8 cellular contexts compared by ENCODE assay signal in the genomic region with DNA sequence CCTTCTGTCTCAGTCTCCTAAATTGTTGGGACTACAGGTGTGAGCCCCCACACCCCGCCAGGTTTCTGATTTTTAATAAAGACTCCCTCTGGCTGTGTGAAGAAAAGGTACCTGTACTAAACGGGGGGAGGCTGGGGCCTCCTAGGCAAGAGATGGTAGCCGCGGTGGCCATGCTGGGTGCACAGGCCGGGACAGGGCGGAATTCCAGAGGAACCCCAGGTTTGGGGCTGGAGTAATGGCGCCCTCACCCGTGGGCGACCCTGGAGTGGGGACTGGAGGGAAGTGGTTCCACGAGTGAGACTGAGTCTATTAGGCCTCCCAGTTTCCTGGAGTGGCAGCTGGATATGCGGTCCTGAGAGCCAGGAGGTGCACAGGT. TPM values are rescaled to one million over a fixed set of nuclear protein-coding genes. Genes with fewer than 3 reads are reported as not detected.
DNase-seq lines count a peak whose midpoint lies in the region; ATAC-seq and TF ChIP-seq lines count a peak whose summit lies in the region.

No MANE protein-coding gene starts in this region.

- WGBS in tibial nerve, 2 donors: 80 to 82% methylated on average over 11 of the region's 11 CpGs

- TF ChIP-seq POLR2A in tibial nerve (IDR thresholded peaks at IDR 0.05): no peak

- H3K36me3 ChIP-seq in tibial nerve: peaks cover 0 to 8% (median 0%) of the 10 kb centered on the region in 3 donors

- no peak overlapping the region for H3K4me3 ChIP-seq in tibial nerve

- no peak for ATAC-seq in naive B cell (ENCODE audit: low read depth in 2 of 2)
- ATAC-seq in HG03095 (IDR thresholded peaks at IDR 0.05; ENCODE audit: unreplicated experiment): no peak
- ATAC-seq in left lobe of liver: no peak

- TF ChIP-seq EP300 in tibial nerve (IDR thresholded peaks at IDR 0.05): no peak

- no peak for DNase-seq in activated naive CD4-positive, alpha-beta T cell treated with anti-CD3 and anti-CD28 coated beads, Interleukin-2, amount 10 ng/mL, durations not matched to agents 7 days and 5 days
- DNase-seq in activated naive CD4-positive, alpha-beta T cell (lab: John Stamatoyannopoulos, UW): no peak
- DNase-seq in naive B cell: no peak
- no peak for DNase-seq in tibial nerve (ENCODE audit: low spot score in 2 of 2)
- no peak for DNase-seq in left lobe of liver (ENCODE audit: low spot score)
- no peak for DNase-seq in NCI-H82 (lab: John Stamatoyannopoulos, UW)

- H3K27me3 ChIP-seq in tibial nerve: no peaks in the 10 kb centered on the region

- peak overlapping the region; percentile 97 for H3K27ac ChIP-seq in angular gyrus (ENCODE audit: low read depth, low read length)
- H3K27ac ChIP-seq in tibial nerve: peak overlapping the region; percentile 94 to 99 (median 96)

- no peaks in the 10 kb centered on the region for H3K9me3 Mint-ChIP-seq in activated naive CD4-positive, alpha-beta T cell treated with anti-CD3 and anti-CD28 coated beads, Interleukin-2, amount 10 ng/mL, durations not matched to agents 7 days and 5 days
- H3K9me3 Mint-ChIP-seq in naive B cell: no peaks in the 10 kb centered on the region

- H3K4me1 ChIP-seq in tibial nerve: peaks cover 5 to 76% (median 43%) of the 10 kb centered on the region in 4 donors

- CTCF ChIA-PET in activated naive CD4-positive, alpha-beta T cell treated with anti-CD3 and anti-CD28 coated beads, Interleukin-2, amount 10 ng/mL, durations not matched to agents 7 days and 5 days (lab: Charles Lee): no interaction called here

- peaks cover 55% of the 10 kb centered on the region for H3K27me3 Mint-ChIP-seq in activated naive CD4-positive, alpha-beta T cell treated with anti-CD3 and anti-CD28 coated beads, Interleukin-2, amount 10 ng/mL, durations not matched to agents 7 days and 5 days
- H3K27me3 Mint-ChIP-seq in naive B cell: peaks cover 5 to 11% (median 9%) of the 10 kb centered on the region in 3 donors

- peak overlapping the region; percentile 71 for H3K4me3 Mint-ChIP-seq in activated naive CD4-positive, alpha-beta T cell treated with anti-CD3 and anti-CD28 coated beads, Interleukin-2, amount 10 ng/mL, durations not matched to agents 7 days and 5 days
- peak overlapping the region in 7 of 8 donors; percentile 55 to 92 (median 82) for H3K4me3 Mint-ChIP-seq in naive B cell

- peaks cover 39% of the 10 kb centered on the region for H3K4me1 Mint-ChIP-seq in activated naive CD4-positive, alpha-beta T cell treated with anti-CD3 and anti-CD28 coated beads, Interleukin-2, amount 10 ng/mL, durations not matched to agents 7 days and 5 days
- peaks cover 17 to 37% (median 28%) of the 10 kb centered on the region in 3 donors for H3K4me1 Mint-ChIP-seq in naive B cell

- H3K9me3 ChIP-seq in tibial nerve: no peaks in the 10 kb centered on the region

- peaks cover 5% of the 10 kb centered on the region for H3K36me3 Mint-ChIP-seq in activated naive CD4-positive, alpha-beta T cell treated with anti-CD3 and anti-CD28 coated beads, Interleukin-2, amount 10 ng/mL, durations not matched to agents 7 days and 5 days
- no peaks in the 10 kb centered on the region for H3K36me3 Mint-ChIP-seq in naive B cell

- no peak for TF ChIP-seq CTCF in tibial nerve (IDR thresholded peaks at IDR 0.05)

- no peak overlapping the region for H3K27ac Mint-ChIP-seq in activated naive CD4-positive, alpha-beta T cell treated with anti-CD3 and anti-CD28 coated beads, Interleukin-2, amount 10 ng/mL, durations not matched to agents 7 days and 5 days
- H3K27ac Mint-ChIP-seq in naive B cell: peak overlapping the region; percentile 76 to 96 (median 94)

RNA-seq across cellular contexts. Expression of gene CBARP, which starts 1.6 kb away (rescaled TPM):
- not detected for polyA plus RNA-seq in naive B cell (ENCODE audit: low read depth in 6 of 6)
- 1 to 10 TPM in 2 of 4 donors, under 1 TPM in 2; 0.22 to 3.9 (median 1.4) TPM for total RNA-seq in tibial nerve
- total RNA-seq in left lobe of liver: 0.38 TPM

RNA-seq across cellular contexts. Expression of gene ATP5F1D, which starts 2.1 kb away (rescaled TPM):
- 100 to 1,000 TPM; 132 to 222 (median 199) TPM for polyA plus RNA-seq in naive B cell (ENCODE audit: low read depth in 6 of 6)
- total RNA-seq in tibial nerve: 100 to 1,000 TPM in 3 of 4 donors, 10 to 100 TPM in 1; 67.5 to 140 (median 127) TPM
- 282 TPM for total RNA-seq in left lobe of liver

RNA-seq across cellular contexts. Expression of gene MIDN, which starts 9.0 kb away (rescaled TPM):
- polyA plus RNA-seq in naive B cell (ENCODE audit: low read depth in 6 of 6): 1 to 10 TPM in 5 of 6 donors, under 1 TPM in 1; 0.78 to 5.5 (median 2.7) TPM
- total RNA-seq in tibial nerve (10 to 100 TPM; 17.4 to 51.9 (median 39.4) TPM), left lobe of liver (51.7 TPM)

RNA-seq across cellular contexts. Expression of gene CIRBP, which starts 29.7 kb away (rescaled TPM):
- polyA plus RNA-seq in naive B cell (ENCODE audit: low read depth in 6 of 6): 100 to 1,000 TPM; 253 to 449 (median 334) TPM
- 100 to 1,000 TPM; 389 to 640 (median 576) TPM for total RNA-seq in tibial nerve
- total RNA-seq in left lobe of liver: 125 TPM

RNA-seq across cellular contexts. Expression of gene STK11, which starts 33.8 kb away (rescaled TPM):
- polyA plus RNA-seq in naive B cell (ENCODE audit: low read depth in 6 of 6): 10 to 100 TPM; 11.5 to 28.1 (median 15.7) TPM
- total RNA-seq in tibial nerve (10 to 100 TPM; 52.5 to 91.2 (median 68.7) TPM), left lobe of liver (33.1 TPM)
